12 cellular contexts compared by ENCODE assay signal in genomic region chr17:68821860-68822693, GRCh38.
DNase-seq lines count a peak whose midpoint lies in the region; ATAC-seq and TF ChIP-seq lines count a peak whose summit lies in the region.
"Had no signal": no experiment of that assay in that cellular context is flagged by ENCODE, and none has a peak within 500 bp of the region (broad histone marks: within the 10 kb centered on the region; RNA-seq: fewer than 3 reads in every experiment).

No MANE protein-coding gene starts in this region.

- ATAC-seq in left cardiac atrium (peak; percentile 50 to 89), GM21723 (IDR thresholded peaks at IDR 0.05; ENCODE audit: unreplicated experiment) (no peak), GM23338 (no peak)

- DNase-seq in left cardiac atrium: no peak
- no peak for DNase-seq in cardiac septum (ENCODE audit: low spot score)
- DNase-seq in adipocyte (ENCODE audit: low read depth): peak; percentile 64
- peak; percentile 21 for DNase-seq in hepatic stellate cell (ENCODE audit: low spot score)
- no peak for DNase-seq in CD8-positive, alpha-beta memory T cell
- no peak for DNase-seq in ecto neural progenitor cell (ENCODE audit: low spot score)
- no peak for DNase-seq in GM23338 (ENCODE audit: low spot score)
- DNase-seq: activated naive CD8-positive, alpha-beta T cell treated with anti-CD3 and anti-CD28 coated beads for 36 hours; kidney; NCI-H1105 had no signal

- no peaks in the 10 kb centered on the region for H4K20me1 ChIP-seq in GM23338 (replicated peaks; ENCODE audit: insufficient read depth)
- H4K20me1 ChIP-seq: BLaER1 had no signal

- no peak overlapping the region for H3K4me3 Mint-ChIP-seq in CD8-positive, alpha-beta memory T cell
- H3K4me3 Mint-ChIP-seq in GM23338: no peak overlapping the region
- H3K4me3 Mint-ChIP-seq: activated naive CD8-positive, alpha-beta T cell treated with anti-CD3 and anti-CD28 coated beads for 36 hours had no signal

- H3K27me3 ChIP-seq in adipocyte (replicated peaks; ENCODE audit: control insufficient read depth, insufficient read depth, low read length): no peaks in the 10 kb centered on the region
- peaks cover 4% of the 10 kb centered on the region for H3K27me3 ChIP-seq in CD8-positive, alpha-beta memory T cell (ENCODE audit: insufficient read depth, low read length, poor library complexity, severe bottlenecking)
- no peaks in the 10 kb centered on the region for H3K27me3 ChIP-seq in GM23338 (ENCODE audit: insufficient read depth)
- H3K27me3 ChIP-seq: BLaER1 had no signal

- H3K9me3 ChIP-seq in adipocyte (ENCODE audit: control insufficient read depth, low read length): no peaks in the 10 kb centered on the region
- no peaks in the 10 kb centered on the region for H3K9me3 ChIP-seq in CD8-positive, alpha-beta memory T cell (ENCODE audit: low read length)
- H3K9me3 ChIP-seq: BLaER1 had no signal

- H3K27ac ChIP-seq in CD8-positive, alpha-beta memory T cell (ENCODE audit: low read depth, low read length): no peak overlapping the region
- H3K27ac ChIP-seq in GM23338 (ENCODE audit: low read depth): no peak overlapping the region
- H3K27ac ChIP-seq: BLaER1 had no signal

- POLR2A ChIA-PET in CD8-positive, alpha-beta memory T cell (lab: Charles Lee): no interaction called here

- no peak overlapping the region for H3K9ac ChIP-seq in adipocyte (ENCODE audit: low read length)
- H3K9ac ChIP-seq: BLaER1 had no signal

- H2AFZ ChIP-seq in GM23338: no peak overlapping the region

- H3K9me3 Mint-ChIP-seq in CD8-positive, alpha-beta memory T cell: no peaks in the 10 kb centered on the region
- H3K9me3 Mint-ChIP-seq in GM23338: no peaks in the 10 kb centered on the region
- H3K9me3 Mint-ChIP-seq: activated naive CD8-positive, alpha-beta T cell treated with anti-CD3 and anti-CD28 coated beads for 36 hours had no signal

- TF ChIP-seq CTCF in GM23338 (conservative IDR thresholded peaks at IDR 0.05; ENCODE audit: low read depth in 2 of 2): no peak

- no peaks in the 10 kb centered on the region for H3K36me3 Mint-ChIP-seq in CD8-positive, alpha-beta memory T cell
- no peaks in the 10 kb centered on the region for H3K36me3 Mint-ChIP-seq in GM23338 (ENCODE audit: low read depth)
- H3K36me3 Mint-ChIP-seq: activated naive CD8-positive, alpha-beta T cell treated with anti-CD3 and anti-CD28 coated beads for 36 hours had no signal

- peaks cover 9 to 17% of the 10 kb centered on the region in 2 donors for H3K27me3 Mint-ChIP-seq in CD8-positive, alpha-beta memory T cell
- H3K27me3 Mint-ChIP-seq in GM23338 (ENCODE audit: insufficient read depth, low read depth, poor library complexity): no peaks in the 10 kb centered on the region
- H3K27me3 Mint-ChIP-seq: activated naive CD8-positive, alpha-beta T cell treated with anti-CD3 and anti-CD28 coated beads for 36 hours had no signal

- no peak overlapping the region for H3K4me3 ChIP-seq in adipocyte (ENCODE audit: low read length)
- H3K4me3 ChIP-seq in CD8-positive, alpha-beta memory T cell (ENCODE audit: low read length): no peak overlapping the region
- no peak overlapping the region for H3K4me3 ChIP-seq in GM23338
- H3K4me3 ChIP-seq: BLaER1 had no signal

- H3K4me1 ChIP-seq in adipocyte (ENCODE audit: control insufficient read depth, insufficient read depth, low read length) (peaks cover 10% of the 10 kb centered on the region), GM23338 (ENCODE audit: insufficient read depth) (no peaks in the 10 kb centered on the region)
- no peaks in the 10 kb centered on the region for H3K4me1 ChIP-seq in CD8-positive, alpha-beta memory T cell (ENCODE audit: insufficient read depth, low read length)
- H3K4me1 ChIP-seq: BLaER1 had no signal

- H3K79me2 ChIP-seq in GM23338 (replicated peaks; ENCODE audit: insufficient read depth): no peaks in the 10 kb centered on the region

- H3F3A ChIP-seq in GM23338 (replicated peaks; ENCODE audit: low read depth): no peaks in the 10 kb centered on the region

- H3K36me3 ChIP-seq in adipocyte (ENCODE audit: control insufficient read depth, insufficient read depth, low read length, severe bottlenecking) (no peaks in the 10 kb centered on the region), GM23338 (ENCODE audit: insufficient read depth) (no peaks in the 10 kb centered on the region)
- H3K36me3 ChIP-seq in CD8-positive, alpha-beta memory T cell (ENCODE audit: insufficient read depth, low read length): no peaks in the 10 kb centered on the region
- H3K36me3 ChIP-seq: BLaER1 had no signal

- no peak overlapping the region for H3K4me2 ChIP-seq in GM23338
- H3K4me2 ChIP-seq: BLaER1 had no signal

- intact Hi-C loops in left cardiac atrium (cut with DNase I) (no loop called here), cardiac septum (cut with DNase I) (no loop called here)

- H3K27ac Mint-ChIP-seq in CD8-positive, alpha-beta memory T cell: no peak overlapping the region
- no peak overlapping the region for H3K27ac Mint-ChIP-seq in GM23338
- H3K27ac Mint-ChIP-seq: activated naive CD8-positive, alpha-beta T cell treated with anti-CD3 and anti-CD28 coated beads for 36 hours had no signal

- CTCF ChIA-PET in CD8-positive, alpha-beta memory T cell (lab: Charles Lee): no interaction called here

- H3K4me1 Mint-ChIP-seq in CD8-positive, alpha-beta memory T cell: no peaks in the 10 kb centered on the region
- no peaks in the 10 kb centered on the region; the same call in 2 of the 3 replicates for H3K4me1 Mint-ChIP-seq in GM23338
- H3K4me1 Mint-ChIP-seq: activated naive CD8-positive, alpha-beta T cell treated with anti-CD3 and anti-CD28 coated beads for 36 hours had no signal

- peaks cover 3% of the 10 kb centered on the region; the same call in 1 of the 2 replicates for H3K9me2 ChIP-seq in GM23338 (ENCODE audit: insufficient read depth)

TF ChIP-seq in GM23338, 12 proteins besides CTCF, POLR2A, EP300 and RAD21 (continues in another document):
- TF ChIP-seq JUNB (IDR thresholded peaks at IDR 0.05; ENCODE audit: unreplicated experiment): no peak
- no peak for TF ChIP-seq EZH2 (IDR thresholded peaks at IDR 0.05; ENCODE audit: low read depth, unreplicated experiment)
- TF ChIP-seq, protein P1, sequence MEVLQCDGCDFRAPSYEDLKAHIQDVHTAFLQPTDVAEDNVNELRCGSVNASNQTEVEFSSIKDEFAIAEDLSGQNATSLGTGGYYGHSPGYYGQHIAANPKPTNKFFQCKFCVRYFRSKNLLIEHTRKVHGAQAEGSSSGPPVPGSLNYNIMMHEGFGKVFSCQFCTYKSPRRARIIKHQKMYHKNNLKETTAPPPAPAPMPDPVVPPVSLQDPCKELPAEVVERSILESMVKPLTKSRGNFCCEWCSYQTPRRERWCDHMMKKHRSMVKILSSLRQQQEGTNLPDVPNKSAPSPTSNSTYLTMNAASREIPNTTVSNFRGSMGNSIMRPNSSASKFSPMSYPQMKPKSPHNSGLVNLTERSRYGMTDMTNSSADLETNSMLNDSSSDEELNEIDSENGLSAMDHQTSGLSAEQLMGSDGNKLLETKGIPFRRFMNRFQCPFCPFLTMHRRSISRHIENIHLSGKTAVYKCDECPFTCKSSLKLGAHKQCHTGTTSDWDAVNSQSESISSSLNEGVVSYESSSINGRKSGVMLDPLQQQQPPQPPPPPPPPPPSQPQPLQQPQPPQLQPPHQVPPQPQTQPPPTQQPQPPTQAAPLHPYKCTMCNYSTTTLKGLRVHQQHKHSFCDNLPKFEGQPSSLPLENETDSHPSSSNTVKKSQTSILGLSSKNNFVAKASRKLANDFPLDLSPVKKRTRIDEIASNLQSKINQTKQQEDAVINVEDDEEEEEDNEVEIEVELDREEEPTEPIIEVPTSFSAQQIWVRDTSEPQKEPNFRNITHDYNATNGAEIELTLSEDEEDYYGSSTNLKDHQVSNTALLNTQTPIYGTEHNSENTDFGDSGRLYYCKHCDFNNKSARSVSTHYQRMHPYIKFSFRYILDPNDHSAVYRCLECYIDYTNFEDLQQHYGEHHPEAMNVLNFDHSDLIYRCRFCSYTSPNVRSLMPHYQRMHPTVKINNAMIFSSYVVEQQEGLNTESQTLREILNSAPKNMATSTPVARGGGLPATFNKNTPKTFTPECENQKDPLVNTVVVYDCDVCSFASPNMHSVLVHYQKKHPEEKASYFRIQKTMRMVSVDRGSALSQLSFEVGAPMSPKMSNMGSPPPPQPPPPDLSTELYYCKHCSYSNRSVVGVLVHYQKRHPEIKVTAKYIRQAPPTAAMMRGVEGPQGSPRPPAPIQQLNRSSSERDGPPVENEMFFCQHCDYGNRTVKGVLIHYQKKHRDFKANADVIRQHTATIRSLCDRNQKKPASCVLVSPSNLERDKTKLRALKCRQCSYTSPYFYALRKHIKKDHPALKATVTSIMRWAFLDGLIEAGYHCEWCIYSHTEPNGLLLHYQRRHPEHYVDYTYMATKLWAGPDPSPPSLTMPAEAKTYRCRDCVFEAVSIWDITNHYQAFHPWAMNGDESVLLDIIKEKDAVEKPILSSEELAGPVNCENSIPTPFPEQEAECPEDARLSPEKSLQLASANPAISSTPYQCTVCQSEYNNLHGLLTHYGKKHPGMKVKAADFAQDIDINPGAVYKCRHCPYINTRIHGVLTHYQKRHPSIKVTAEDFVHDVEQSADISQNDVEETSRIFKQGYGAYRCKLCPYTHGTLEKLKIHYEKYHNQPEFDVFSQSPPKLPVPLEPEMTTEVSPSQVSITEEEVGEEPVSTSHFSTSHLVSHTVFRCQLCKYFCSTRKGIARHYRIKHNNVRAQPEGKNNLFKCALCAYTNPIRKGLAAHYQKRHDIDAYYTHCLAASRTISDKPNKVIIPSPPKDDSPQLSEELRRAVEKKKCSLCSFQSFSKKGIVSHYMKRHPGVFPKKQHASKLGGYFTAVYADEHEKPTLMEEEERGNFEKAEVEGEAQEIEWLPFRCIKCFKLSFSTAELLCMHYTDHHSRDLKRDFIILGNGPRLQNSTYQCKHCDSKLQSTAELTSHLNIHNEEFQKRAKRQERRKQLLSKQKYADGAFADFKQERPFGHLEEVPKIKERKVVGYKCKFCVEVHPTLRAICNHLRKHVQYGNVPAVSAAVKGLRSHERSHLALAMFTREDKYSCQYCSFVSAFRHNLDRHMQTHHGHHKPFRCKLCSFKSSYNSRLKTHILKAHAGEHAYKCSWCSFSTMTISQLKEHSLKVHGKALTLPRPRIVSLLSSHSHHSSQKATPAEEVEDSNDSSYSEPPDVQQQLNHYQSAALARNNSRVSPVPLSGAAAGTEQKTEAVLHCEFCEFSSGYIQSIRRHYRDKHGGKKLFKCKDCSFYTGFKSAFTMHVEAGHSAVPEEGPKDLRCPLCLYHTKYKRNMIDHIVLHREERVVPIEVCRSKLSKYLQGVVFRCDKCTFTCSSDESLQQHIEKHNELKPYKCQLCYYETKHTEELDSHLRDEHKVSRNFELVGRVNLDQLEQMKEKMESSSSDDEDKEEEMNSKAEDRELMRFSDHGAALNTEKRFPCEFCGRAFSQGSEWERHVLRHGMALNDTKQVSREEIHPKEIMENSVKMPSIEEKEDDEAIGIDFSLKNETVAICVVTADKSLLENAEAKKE (CRISPR knock-in tag; IDR thresholded peaks at IDR 0.05): no peak
- no peak for TF ChIP-seq ZNF331 (CRISPR knock-in tag; IDR thresholded peaks at IDR 0.05; ENCODE audit: low read depth)
- TF ChIP-seq CREB1 (CRISPR knock-in tag; IDR thresholded peaks at IDR 0.05; ENCODE audit: low read depth): no peak

Comparison
In these comparisons a context has a peak if more than half of its experiments do, and no peak if none do; other contexts are left out.
1. ATAC-seq: peak in left cardiac atrium (2 of 2); none in GM21723 (single experiment) and GM23338 (single experiment).
2. DNase-seq: peak in adipocyte (single experiment) and hepatic stellate cell (single experiment); none in left cardiac atrium (single experiment), cardiac septum (single experiment), CD8-positive, alpha-beta memory T cell (0 of 5), ecto neural progenitor cell (single experiment) and GM23338 (single experiment).